In genomic region chr6:166419268-166419667, GRCh38 we compare ENCODE assay signal across 7 cellular contexts. TPM values are rescaled to one million over a fixed set of nuclear protein-coding genes. Genes with fewer than 3 reads are reported as not detected.
DNase-seq lines count a peak whose midpoint lies in the region; ATAC-seq and TF ChIP-seq lines count a peak whose summit lies in the region.

No MANE protein-coding gene starts in this region.

- WGBS in body of pancreas, 2 donors: 75 to 89% methylated on average over 4 to 7 of the region's 7 CpGs

- peaks cover 12% of the 10 kb centered on the region for H3K36me3 Mint-ChIP-seq in activated CD4-positive, alpha-beta memory T cell treated with anti-CD3 and anti-CD28 coated beads for 36 hours

- CTCF ChIA-PET in activated CD4-positive, alpha-beta memory T cell treated with anti-CD3 and anti-CD28 coated beads for 36 hours (lab: Charles Lee): interaction anchor here (1.1 kb wide), 1 partner anchor 19 kb away, joined by 3 read pairs; no protein-coding TSS in a partner anchor

- H3K27me3 ChIP-seq in body of pancreas: no peaks in the 10 kb centered on the region

- peak; percentile 82 for DNase-seq in activated CD4-positive, alpha-beta memory T cell treated with anti-CD3 and anti-CD28 coated beads for 36 hours
- DNase-seq in left colon: peak; percentile 26 to 47
- DNase-seq in C1 segment of cervical spinal cord (lab: John Stamatoyannopoulos, UW): no peak
- DNase-seq in Right ventricle myocardium inferior (ENCODE audit: missing footprints): no peak
- no peak for DNase-seq in body of pancreas

- H3K4me3 Mint-ChIP-seq in activated CD4-positive, alpha-beta memory T cell treated with anti-CD3 and anti-CD28 coated beads for 36 hours: peak overlapping the region; percentile 4

- H3K4me1 ChIP-seq in body of pancreas: no peaks in the 10 kb centered on the region

- no peak overlapping the region for H3K4me3 ChIP-seq in body of pancreas

- peak; percentile 98 for ATAC-seq in GM19463 (IDR thresholded peaks at IDR 0.05; ENCODE audit: unreplicated experiment)
- ATAC-seq in HG03342 (IDR thresholded peaks at IDR 0.05; ENCODE audit: unreplicated experiment): peak; percentile 95
- ATAC-seq in left colon: peak; percentile 33
- no peak for ATAC-seq in Right ventricle myocardium inferior
- no peak for ATAC-seq in body of pancreas

- POLR2A ChIA-PET in activated CD4-positive, alpha-beta memory T cell treated with anti-CD3 and anti-CD28 coated beads for 36 hours (lab: Charles Lee): no interaction called here

- intact Hi-C loops in activated CD4-positive, alpha-beta memory T cell treated with anti-CD3 and anti-CD28 coated beads for 36 hours (cut with micrococcal nuclease): loop anchor here (1.0 to 10.0 kb wide), 4 partner anchors 8 to 536 kb away; partner anchors contain the start of genes RNASET2 and SFT2D1
- intact Hi-C loops in left colon (cut with DNase I, micrococcal nuclease) (no loop called here), Right ventricle myocardium inferior (cut with DNase I) (no loop called here), body of pancreas (cut with DNase I) (no loop called here)

- peak overlapping the region; percentile 73 for H3K27ac Mint-ChIP-seq in activated CD4-positive, alpha-beta memory T cell treated with anti-CD3 and anti-CD28 coated beads for 36 hours

- peaks cover 0 to 4% of the 10 kb centered on the region in 2 donors for H3K36me3 ChIP-seq in body of pancreas (replicated peaks in 1 of 2; ENCODE audit: insufficient read depth in 1 of 2, low read depth in 2 of 2)

- H3K27me3 Mint-ChIP-seq in activated CD4-positive, alpha-beta memory T cell treated with anti-CD3 and anti-CD28 coated beads for 36 hours: no peaks in the 10 kb centered on the region

- H3K9me3 Mint-ChIP-seq in activated CD4-positive, alpha-beta memory T cell treated with anti-CD3 and anti-CD28 coated beads for 36 hours: peaks cover 14% of the 10 kb centered on the region

- H3K9me3 ChIP-seq in body of pancreas: no peaks in the 10 kb centered on the region

- TF ChIP-seq POLR2A in body of pancreas (IDR thresholded peaks at IDR 0.05): no peak

- H3K4me1 Mint-ChIP-seq in activated CD4-positive, alpha-beta memory T cell treated with anti-CD3 and anti-CD28 coated beads for 36 hours (ENCODE audit: low read depth): peaks cover 62% of the 10 kb centered on the region

- no peak overlapping the region for H3K27ac ChIP-seq in body of pancreas

- TF ChIP-seq CTCF in body of pancreas (IDR thresholded peaks at IDR 0.05): no peak

RNA-seq across cellular contexts. Expression of gene MPC1, which starts 36.5 kb away (rescaled TPM):
- 10 to 100 TPM; 22.5 to 22.9 TPM for total RNA-seq in activated CD4-positive, alpha-beta memory T cell treated with anti-CD3 and anti-CD28 coated beads for 36 hours
- total RNA-seq in left colon: 100 to 1,000 TPM; 124 to 152 TPM
- total RNA-seq in Right ventricle myocardium inferior: 381 TPM
- total RNA-seq in body of pancreas: 10 to 100 TPM; 20.8 to 25.4 TPM

Comparison
In these comparisons a context has a peak if more than half of its experiments do, and no peak if none do; other contexts are left out.
1. ATAC-seq: peak in GM19463 (single experiment), HG03342 (single experiment) and left colon (single experiment); none in Right ventricle myocardium inferior (single experiment) and body of pancreas (single experiment).
2. DNase-seq: peak in activated CD4-positive, alpha-beta memory T cell treated with anti-CD3 and anti-CD28 coated beads for 36 hours (single experiment) and left colon (2 of 2); none in C1 segment of cervical spinal cord (0 of 14), Right ventricle myocardium inferior (single experiment) and body of pancreas (0 of 4).
3. RNA of gene MPC1, which starts 36.5 kb away (total RNA-seq): 381 TPM in Right ventricle myocardium inferior (single experiment) and 124 to 152 TPM in left colon; 20.8 to 25.4 TPM in body of pancreas and 22.5 to 22.9 TPM in activated CD4-positive, alpha-beta memory T cell treated with anti-CD3 and anti-CD28 coated beads for 36 hours; every median in the first group is over 4 times any median in the second.